ENCODE assay signal across 20 cellular contexts in genomic region chr6:167553716-167554115, GRCh38.
DNase-seq lines count a peak whose midpoint lies in the region; ATAC-seq, FAIRE-seq and TF ChIP-seq lines count a peak whose summit lies in the region.
"Had no signal": no experiment of that assay in that cellular context is flagged by ENCODE, and none has a peak within 500 bp of the region (broad histone marks: within the 10 kb centered on the region; RNA-seq: fewer than 3 reads in every experiment).

No MANE protein-coding gene starts in this region.

- H3K4me2 ChIP-seq in HepG2 (ENCODE audit: low read depth, low read length) (peak overlapping the region; percentile 48), mesendoderm (ENCODE audit: low read length) (no peak overlapping the region), neuronal stem cell (ENCODE audit: insufficient read depth, low read length, poor library complexity, severe bottlenecking) (no peak overlapping the region), GM23338 (no peak overlapping the region)

- CTCF ChIA-PET in HepG2 (lab: Yijun Ruan, JAX; ENCODE audit: low intra/inter-chr PET ratio, low total read pairs), result no interaction called here

- no peak overlapping the region for H2AFZ ChIP-seq in HepG2 (ENCODE audit: low read length)
- peak overlapping the region; percentile 2 for H2AFZ ChIP-seq in neuronal stem cell (ENCODE audit: low read length)
- H2AFZ ChIP-seq in GM23338, result no peak overlapping the region

- H3K27ac Mint-ChIP-seq in GM23338, result no peak overlapping the region
- H3K27ac Mint-ChIP-seq: CD4-positive, alpha-beta T cell had no signal

- TF ChIP-seq POLR2A in HepG2 (IDR thresholded peaks at IDR 0.05; ENCODE audit: insufficient read depth in 1 of 2, low read depth in 2 of 2, low read length in 2 of 2) (no peak), right lobe of liver (IDR thresholded peaks at IDR 0.05) (no peak)

- H3K79me1 ChIP-seq in mesendoderm (ENCODE audit: low read length) (no peaks in the 10 kb centered on the region), neuronal stem cell (ENCODE audit: low read depth, low read length) (no peaks in the 10 kb centered on the region)

- no peak for TF ChIP-seq RAD21 in HepG2 (CRISPR knock-in tag; IDR thresholded peaks at IDR 0.05)

- TF ChIP-seq CTCF in HepG2 (CRISPR knock-in tag; IDR thresholded peaks at IDR 0.05), result peak; percentile 33; the same call in 1 of the 2 replicates
- no peak for TF ChIP-seq CTCF in right lobe of liver (IDR thresholded peaks at IDR 0.05)
- TF ChIP-seq CTCF in GM23338 (conservative IDR thresholded peaks at IDR 0.05; ENCODE audit: low read depth in 2 of 2), result no peak

- WGBS in HepG2 (ENCODE audit: low lambda C conversion rate), result 47% methylated on average over 7 of the region's 10 CpGs
- WGBS in right lobe of liver (ENCODE audit: insufficient coverage, low coverage, low lambda C conversion rate, missing lambda C conversion rate), result 96% methylated on average over 8 of the region's 10 CpGs
- no CpG with 5 or more reads among the region's 10 CpGs for WGBS in mesendoderm (ENCODE audit: extremely low coverage, insufficient coverage, low lambda C conversion rate)
- WGBS in neuronal stem cell (ENCODE audit: extremely low coverage in 2 of 2, insufficient read length in 2 of 2, insufficient replicate concordance in 1 of 2), 2 donors, result no CpG with 5 or more reads among the region's 10 CpGs

- H3K36me3 Mint-ChIP-seq in GM23338 (ENCODE audit: low read depth), result peaks cover 7% of the 10 kb centered on the region; the same call in 2 of the 3 replicates
- H3K36me3 Mint-ChIP-seq: IgD-negative memory B cell had no signal

- BruUV-seq in HepG2 (replicated peaks; lab: Mats Ljungman, UMichigan), result no TSS peak

- no peak overlapping the region for H3K56ac ChIP-seq in mesendoderm (ENCODE audit: low read length)

- H3K79me2 ChIP-seq in HepG2 (ENCODE audit: insufficient read depth, low read length), result no peaks in the 10 kb centered on the region
- H3K79me2 ChIP-seq in mesendoderm (ENCODE audit: control insufficient read depth, insufficient read depth, low read length), result no peaks in the 10 kb centered on the region
- H3K79me2 ChIP-seq in GM23338 (replicated peaks; ENCODE audit: insufficient read depth), result no peaks in the 10 kb centered on the region

- no peaks in the 10 kb centered on the region for H3K9me2 ChIP-seq in GM23338 (ENCODE audit: insufficient read depth)

- H3K27me3 Mint-ChIP-seq in GM23338 (ENCODE audit: insufficient read depth, low read depth, poor library complexity), result peaks cover 5% of the 10 kb centered on the region
- H3K27me3 Mint-ChIP-seq: CD4-positive, alpha-beta T cell; IgD-negative memory B cell had no signal

- no peaks in the 10 kb centered on the region for H3F3A ChIP-seq in GM23338 (replicated peaks; ENCODE audit: low read depth)

- H4K5ac ChIP-seq in mesendoderm (ENCODE audit: low read length), result no peak overlapping the region

- FAIRE-seq in HepG2 (lab: Jason Lieb, UNC), result no peak
- FAIRE-seq: A204.1, D721Med, GM19239, HTR-8/SVneo had no signal

- H2AK5ac ChIP-seq in mesendoderm (ENCODE audit: low read length) (no peak overlapping the region), neuronal stem cell (ENCODE audit: low read depth, low read length) (peak overlapping the region; percentile 21)

- ATAC-seq in HepG2 (peak; percentile 37), right lobe of liver (no peak), GM18520 (IDR thresholded peaks at IDR 0.05; ENCODE audit: unreplicated experiment) (no peak), GM23338 (no peak)

- DNase-seq in HepG2 (ENCODE audit: low spot score), result no peak
- no peak for DNase-seq in right lobe of liver
- DNase-seq in mesendoderm, result peak; percentile 40
- DNase-seq in neuronal stem cell (ENCODE audit: low spot score), result no peak
- no peak for DNase-seq in kidney tubule cell (ENCODE audit: low spot score)
- no peak for DNase-seq in GM23338 (ENCODE audit: low spot score)
- DNase-seq: ACHN; Caco-2; CD4-positive, alpha-beta T cell; GF-D8; GOT3; H9; KBM-7 had no signal

- H3K18ac ChIP-seq in mesendoderm (ENCODE audit: low read length), result no peak overlapping the region
- peak overlapping the region; percentile 89 for H3K18ac ChIP-seq in neuronal stem cell (ENCODE audit: low read length)

- H2BK120ac ChIP-seq in mesendoderm (ENCODE audit: low read depth, low read length), result no peak overlapping the region
- H2BK120ac ChIP-seq in neuronal stem cell (ENCODE audit: low read depth, low read length), result no peak overlapping the region

- H2BK15ac ChIP-seq in mesendoderm (replicated peaks; ENCODE audit: low read depth), result no peak overlapping the region
- no peak overlapping the region for H2BK15ac ChIP-seq in neuronal stem cell (ENCODE audit: low read length)

- peaks cover 64% of the 10 kb centered on the region for H3K4me1 ChIP-seq in HepG2 (ENCODE audit: insufficient read depth, low read length)
- peaks cover 0 to 5% (median 2%) of the 10 kb centered on the region in 4 donors for H3K4me1 ChIP-seq in right lobe of liver
- no peaks in the 10 kb centered on the region for H3K4me1 ChIP-seq in mesendoderm (ENCODE audit: control insufficient read depth, low read depth, low read length)
- peaks cover 4 to 12% of the 10 kb centered on the region in 2 donors for H3K4me1 ChIP-seq in neuronal stem cell (ENCODE audit: control insufficient read depth in 2 of 2, insufficient read depth in 1 of 2, low read depth in 1 of 2, low read length in 2 of 2)
- H3K4me1 ChIP-seq in GM23338 (ENCODE audit: insufficient read depth), result no peaks in the 10 kb centered on the region

- H3K4ac ChIP-seq in mesendoderm (ENCODE audit: low read depth, low read length) (no peak overlapping the region), neuronal stem cell (ENCODE audit: low read length) (no peak overlapping the region)

- H3K9me3 ChIP-seq in HepG2 (ENCODE audit: low read length), result no peaks in the 10 kb centered on the region
- no peaks in the 10 kb centered on the region for H3K9me3 ChIP-seq in right lobe of liver
- H3K9me3 ChIP-seq in neuronal stem cell (replicated peaks in 1 of 2; ENCODE audit: control insufficient read depth in 2 of 2, insufficient read depth in 1 of 2, low read depth in 1 of 2, low read length in 2 of 2), result peaks cover 4 to 7% of the 10 kb centered on the region in 2 donors
- H3K9me3 ChIP-seq: Caco-2 had no signal

- H3K9ac ChIP-seq in HepG2 (ENCODE audit: insufficient read depth, low read depth, low read length) (no peak overlapping the region; the same call in 1 of the 2 replicates), mesendoderm (ENCODE audit: low read length) (no peak overlapping the region), neuronal stem cell (ENCODE audit: low read depth, low read length, poor library complexity) (no peak overlapping the region)

- 0 out of 6 replicates have a peak overlapping the region, but pooled peaks of 1 of the 3 experiments have one; percentile 3 for H3K4me3 ChIP-seq in HepG2 (replicated peaks in 1 of 3; ENCODE audit: insufficient read depth in 1 of 3, low read depth in 2 of 3, low read length in 3 of 3)
- H3K4me3 ChIP-seq in right lobe of liver, result no peak overlapping the region
- no peak overlapping the region for H3K4me3 ChIP-seq in mesendoderm (ENCODE audit: low read length)
- no peak overlapping the region for H3K4me3 ChIP-seq in neuronal stem cell (ENCODE audit: low read length in 2 of 2)
- H3K4me3 ChIP-seq in GM23338, result no peak overlapping the region

- H2BK5ac ChIP-seq in mesendoderm (ENCODE audit: low read length) (no peak overlapping the region), neuronal stem cell (ENCODE audit: low read length) (no peak overlapping the region)

- H4K20me1 ChIP-seq in HepG2 (ENCODE audit: insufficient read depth, low read length), result no peaks in the 10 kb centered on the region
- H4K20me1 ChIP-seq in GM23338 (replicated peaks; ENCODE audit: insufficient read depth), result no peaks in the 10 kb centered on the region; the same call in 1 of the 2 replicates

- in situ Hi-C loops in HepG2 (cut with HindIII; ENCODE audit: extremely low pct_ligation_motif_present, low pct_unique_long_range_greater_than_20kb), result no loop called here

- H4K8ac ChIP-seq in mesendoderm (ENCODE audit: low read depth, low read length) (no peak overlapping the region), neuronal stem cell (ENCODE audit: low read depth, low read length) (no peak overlapping the region)

- peaks cover 4% of the 10 kb centered on the region for H3K4me1 Mint-ChIP-seq in GM23338
- H3K4me1 Mint-ChIP-seq: IgD-negative memory B cell had no signal

- POLR2A ChIA-PET in HepG2 (lab: Yijun Ruan, JAX), result no interaction called here

- no peak overlapping the region for H4K91ac ChIP-seq in neuronal stem cell (ENCODE audit: low read depth, low read length, poor library complexity)

- H3K14ac ChIP-seq in neuronal stem cell (ENCODE audit: low read length), result no peak overlapping the region

- H3K27me3 ChIP-seq in HepG2 (ENCODE audit: control insufficient read depth in 1 of 2, insufficient read depth in 2 of 2, low read length in 2 of 2) (peaks cover 5 to 9% of the 10 kb centered on the region in 2 experiments; a peak in 3 of 5 replicates), right lobe of liver (no peaks in the 10 kb centered on the region), mesendoderm (ENCODE audit: insufficient read depth, low read length, poor library complexity) (no peaks in the 10 kb centered on the region), neuronal stem cell (ENCODE audit: control insufficient read depth in 3 of 3, insufficient read depth in 3 of 3, low read depth in 1 of 3, low read length in 3 of 3) (no peaks in the 10 kb centered on the region), GM23338 (ENCODE audit: insufficient read depth) (no peaks in the 10 kb centered on the region)

- no peak overlapping the region for H3K23ac ChIP-seq in mesendoderm (ENCODE audit: low read length)
- H3K23ac ChIP-seq in neuronal stem cell (ENCODE audit: low read depth, low read length, poor library complexity), result no peak overlapping the region

- peaks cover 12% of the 10 kb centered on the region for H3K9me3 Mint-ChIP-seq in GM23338

- no peaks in the 10 kb centered on the region for H3K36me3 ChIP-seq in HepG2 (replicated peaks in 1 of 2; ENCODE audit: control insufficient read depth in 1 of 2, insufficient read depth in 2 of 2, low read length in 2 of 2)
- no peaks in the 10 kb centered on the region for H3K36me3 ChIP-seq in right lobe of liver
- H3K36me3 ChIP-seq in mesendoderm (ENCODE audit: control insufficient read depth, insufficient read depth, low read length), result no peaks in the 10 kb centered on the region
- H3K36me3 ChIP-seq in neuronal stem cell (replicated peaks in 1 of 2; ENCODE audit: control insufficient read depth in 2 of 2, insufficient read depth in 2 of 2, low read length in 2 of 2), result no peaks in the 10 kb centered on the region
- H3K36me3 ChIP-seq in GM23338 (ENCODE audit: insufficient read depth), result no peaks in the 10 kb centered on the region

- H2BK12ac ChIP-seq in neuronal stem cell (ENCODE audit: low read length), result peak overlapping the region; percentile 51

- H3K27ac ChIP-seq in HepG2 (ENCODE audit: extremely low read length, insufficient read depth, low read length) (no peak overlapping the region), right lobe of liver (no peak overlapping the region), mesendoderm (ENCODE audit: low read depth, low read length) (no peak overlapping the region), neuronal stem cell (replicated peaks; ENCODE audit: low read length) (no peak overlapping the region), GM23338 (ENCODE audit: low read depth) (no peak overlapping the region)
- H3K27ac ChIP-seq: C4-2B had no signal

- H3K4me3 Mint-ChIP-seq in GM23338, result no peak overlapping the region
- H3K4me3 Mint-ChIP-seq: CD4-positive, alpha-beta T cell; H9 had no signal

- intact Hi-C loops in HepG2 (cut with micrococcal nuclease; ENCODE audit: unreplicated experiment), result no loop called here
- intact Hi-C loops in right lobe of liver (cut with DNase I), result no loop called here

- TF ChIP-seq EP300 in HepG2 (IDR thresholded peaks at IDR 0.05; ENCODE audit: low read depth in 2 of 2, low read length in 2 of 2), result no peak
- no peak for TF ChIP-seq EP300 in HepG2 (CRISPR knock-in tag; IDR thresholded peaks at IDR 0.05; ENCODE audit: borderline replicate concordance)
